Comparison of ENCODE assay signal across 21 cellular contexts in genomic region chr5:79205965-79206364, GRCh38.
"Had no signal": no experiment of that assay in that cellular context is flagged by ENCODE, and none has a peak within 500 bp of the region (broad histone marks: within the 10 kb centered on the region; RNA-seq: fewer than 3 reads in every experiment).

No MANE protein-coding gene starts in this region.

- H3K9me3 ChIP-seq: ascending aorta, gastrocnemius medialis, thyroid gland had no signal

- H3K79me2 ChIP-seq: parathyroid adenoma had no signal

- H3K27ac Mint-ChIP-seq: activated naive CD4-positive, alpha-beta T cell treated with anti-CD3 and anti-CD28 coated beads, Interleukin-2, amount 50 U/mL, for 24 hours; activated T-cell treated with anti-CD3 and anti-CD28 coated beads, Interleukin-2, amount 50 U/mL, for 72 hours; natural killer cell had no signal

- H3K4me3 Mint-ChIP-seq: activated naive CD4-positive, alpha-beta T cell treated with anti-CD3 and anti-CD28 coated beads, Interleukin-2, amount 50 U/mL, for 24 hours; activated T-cell treated with anti-CD3 and anti-CD28 coated beads, Interleukin-2, amount 50 U/mL, for 72 hours; natural killer cell had no signal

- H3K9me3 Mint-ChIP-seq: activated naive CD4-positive, alpha-beta T cell treated with anti-CD3 and anti-CD28 coated beads, Interleukin-2, amount 50 U/mL, for 24 hours; activated T-cell treated with anti-CD3 and anti-CD28 coated beads, Interleukin-2, amount 50 U/mL, for 72 hours; natural killer cell had no signal

- FAIRE-seq: urothelium cell line had no signal

- H3K36me3 Mint-ChIP-seq: activated naive CD4-positive, alpha-beta T cell treated with anti-CD3 and anti-CD28 coated beads, Interleukin-2, amount 50 U/mL, for 24 hours; natural killer cell had no signal

- H3K9ac ChIP-seq: parathyroid adenoma had no signal

- H3K36me3 ChIP-seq: ascending aorta, gastrocnemius medialis, thyroid gland, WERI-Rb-1 had no signal

- H2AFZ ChIP-seq: parathyroid adenoma had no signal

- DNase-seq: activated CD4-positive, alpha-beta T cell treated with anti-CD3 and anti-CD28 coated beads for 1 hour; activated CD4-positive, alpha-beta T cell treated with anti-CD3 and anti-CD28 coated beads, Interleukin-2, amount 50 U/mL, for 4 hours; activated gamma-delta T cell; activated T-cell treated with anti-CD3 and anti-CD28 coated beads, Interleukin-2, amount 50 U/mL, for 72 hours; erythroblast; gastrocnemius medialis; head of caudate nucleus; left ventricle myocardium superior; mesenchymal stem cell; natural killer cell; stimulated activated CD4-positive, alpha-beta T cell treated with anti-CD3 and anti-CD28 coated beads, Interleukin-12 subunit alpha, Interleukin-12 subunit beta, amount 100 ng/mL, for 4 hours; stimulated activated CD4-positive, alpha-beta T cell treated with anti-CD3 and anti-CD28 coated beads, Interleukin-1b, Interleukin-23, amount 100 ng/mL, for 48 hours; stimulated activated CD8-positive, alpha-beta memory T cell treated with anti-CD3 and anti-CD28 coated beads, Interleukin-4, amount 100 ng/mL, for 48 hours; stimulated activated naive CD4-positive, alpha-beta T cell; thyroid gland; WERI-Rb-1 had no signal

- H3K4me1 Mint-ChIP-seq: activated naive CD4-positive, alpha-beta T cell treated with anti-CD3 and anti-CD28 coated beads, Interleukin-2, amount 50 U/mL, for 24 hours; natural killer cell had no signal

- ATAC-seq: activated T-cell treated with anti-CD3 and anti-CD28 coated beads, Interleukin-2, amount 50 U/mL, for 72 hours; gastrocnemius medialis; left ventricle myocardium superior; natural killer cell had no signal

- H3K4me3 ChIP-seq: ascending aorta, coronary artery, gastrocnemius medialis, thyroid gland had no signal

- H3K27ac ChIP-seq: ascending aorta, coronary artery, gastrocnemius medialis, parathyroid adenoma, thyroid gland, WERI-Rb-1 had no signal

- H3K27me3 ChIP-seq: ascending aorta, gastrocnemius medialis, thyroid gland had no signal

- H3K27me3 Mint-ChIP-seq: activated naive CD4-positive, alpha-beta T cell treated with anti-CD3 and anti-CD28 coated beads, Interleukin-2, amount 50 U/mL, for 24 hours had no signal

- H3K4me1 ChIP-seq: ascending aorta, gastrocnemius medialis, parathyroid adenoma, thyroid gland had no signal
